ENCODE assay signal across 8 cellular contexts in the genomic region with DNA sequence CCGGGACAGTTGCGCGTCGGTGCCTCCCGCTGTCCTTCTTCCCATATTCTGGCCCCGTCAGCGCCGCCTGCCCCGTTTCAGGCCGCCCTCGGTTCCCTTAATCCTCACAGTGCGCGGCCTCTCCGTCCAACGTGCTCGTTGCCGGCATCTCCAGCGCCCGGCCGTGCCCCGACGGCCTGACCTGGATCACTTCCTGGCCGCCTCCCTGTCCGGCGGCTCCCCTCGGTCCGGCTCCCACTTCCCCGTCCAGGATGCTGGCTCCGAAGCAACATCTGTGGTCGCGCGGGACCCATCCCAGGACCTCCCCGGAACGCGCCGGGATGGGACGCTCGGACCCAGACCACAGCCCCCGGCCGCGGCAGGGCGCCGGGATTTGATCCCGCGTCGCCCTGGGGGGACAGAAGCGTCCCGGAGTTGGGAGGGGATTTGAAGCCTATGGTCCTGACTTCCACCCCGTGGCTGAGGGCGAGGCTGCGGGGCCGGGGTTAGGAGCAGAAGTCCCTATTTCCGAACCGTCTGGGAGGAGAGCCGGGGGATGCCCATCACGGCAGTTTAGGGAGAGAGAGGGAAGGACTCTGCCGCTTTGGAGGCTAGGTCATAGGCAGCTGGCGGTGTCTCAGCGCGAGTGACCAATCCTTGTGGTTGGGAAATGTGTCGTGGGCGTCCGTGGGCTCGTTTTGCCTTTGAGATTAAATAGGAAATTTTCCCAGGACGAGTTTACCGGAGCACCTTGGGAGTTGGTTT. TPM values are rescaled to one million over a fixed set of nuclear protein-coding genes. Genes with fewer than 3 reads are reported as not detected.
DNase-seq lines count a peak whose midpoint lies in the region; ATAC-seq and TF ChIP-seq lines count a peak whose summit lies in the region.

No MANE protein-coding gene starts in this region.

- no peak overlapping the region for H3K27ac ChIP-seq in SK-N-MC

- no peaks in the 10 kb centered on the region for H3K36me3 ChIP-seq in SK-N-MC (ENCODE audit: insufficient read depth, low read length)

- TF ChIP-seq CTCF in nephron progenitor cell (IDR thresholded peaks at IDR 0.05), result no peak

- DNase-seq in stimulated activated CD4-positive, alpha-beta T cell treated with anti-CD3 and anti-CD28 coated beads, Interleukin-12 subunit alpha, Interleukin-12 subunit beta, amount 100 ng/mL, for 4 hours, result peak; percentile 15
- DNase-seq in stimulated activated CD4-positive, alpha-beta T cell treated with anti-CD3 and anti-CD28 coated beads, Interleukin-4, amount 100 ng/mL, for 1 hour, result no peak
- DNase-seq in SK-N-MC (ENCODE audit: low read depth, low spot score), result no peak
- DNase-seq in nephron progenitor cell, result no peak
- DNase-seq in NCI-H1436 treated with DMSO at 0.1 percent for 48 hours (lab: John Stamatoyannopoulos, UW), result no peak
- no peak for DNase-seq in epidermal melanocyte (ENCODE audit: insufficient read length, low spot score)

- peak overlapping the region; percentile 89 for H3K4me3 Mint-ChIP-seq in nephron progenitor cell

- H3K9ac ChIP-seq in SK-N-MC (ENCODE audit: insufficient read length), result peak overlapping the region; percentile 95

- peaks cover 10% of the 10 kb centered on the region for H3K27me3 Mint-ChIP-seq in nephron progenitor cell (ENCODE audit: low read depth, poor library complexity)

- no peaks in the 10 kb centered on the region for H3K9me3 ChIP-seq in SK-N-MC (ENCODE audit: low read depth, low read length)

- no peak overlapping the region for H3K27ac Mint-ChIP-seq in nephron progenitor cell

- peak overlapping the region; percentile 95 for H3K4me3 ChIP-seq in SK-N-MC

- H3K36me3 Mint-ChIP-seq in nephron progenitor cell (ENCODE audit: low read depth), result peaks cover 23% of the 10 kb centered on the region

- peak; percentile 28 for ATAC-seq in HG02885 (IDR thresholded peaks at IDR 0.05; ENCODE audit: poor library complexity, unreplicated experiment)
- peak; percentile 33 for ATAC-seq in esophagus mucosa

- H3K9me3 Mint-ChIP-seq in nephron progenitor cell, result peaks cover 9% of the 10 kb centered on the region

- H3K4me1 Mint-ChIP-seq in nephron progenitor cell, result peaks cover 17% of the 10 kb centered on the region

RNA-seq across cellular contexts. Expression of gene KCTD7, which starts 53.8 kb away (rescaled TPM):
- total RNA-seq in esophagus mucosa, result 2.1 TPM

RNA-seq across cellular contexts. Expression of gene RABGEF1, which starts 58.0 kb away (rescaled TPM):
- total RNA-seq in esophagus mucosa, result 26.9 TPM
